In genomic region chrX:27918799-27919198, GRCh38 we compare ENCODE assay signal across 15 cellular contexts.
DNase-seq lines count a peak whose midpoint lies in the region; ATAC-seq and TF ChIP-seq lines count a peak whose summit lies in the region.
"Had no signal": no experiment of that assay in that cellular context is flagged by ENCODE, and none has a peak within 500 bp of the region (broad histone marks: within the 10 kb centered on the region; RNA-seq: fewer than 3 reads in every experiment).

No MANE protein-coding gene starts in this region.

- 0 out of 2 replicates have a peak, but pooled peaks have one; percentile 30 for TF ChIP-seq RAD21 in Ishikawa (IDR thresholded peaks at IDR 0.05; ENCODE audit: low read depth)

- H3K4me3 ChIP-seq in astrocyte of the spinal cord (ENCODE audit: low read depth, low read length) = no peak overlapping the region

- no peak for TF ChIP-seq CTCF in astrocyte of the spinal cord (IDR thresholded peaks at IDR 0.05; ENCODE audit: low read depth, low read length)

- in situ Hi-C loops in ACHN (cut with HindIII; ENCODE audit: low pct_ligation_motif_present, low pct_unique_long_range_greater_than_20kb, low sequenced_read_pairs) (no loop called here), astrocyte of the spinal cord (cut with HindIII; ENCODE audit: low sequenced_read_pairs) (no loop called here)

- DNase-seq in ACHN (peak; percentile 0), astrocyte of the spinal cord (ENCODE audit: low read depth, low spot score) (peak; percentile 28), kidney glomerular epithelial cell (lab: John Stamatoyannopoulos, UW) (peak; percentile 3), NCI-H1930 (lab: John Stamatoyannopoulos, UW) (no peak), NCI-H774 (lab: John Stamatoyannopoulos, UW) (no peak), mesenteric fat pad (ENCODE audit: low spot score) (no peak)
- no peak for DNase-seq in stimulated activated naive CD8-positive, alpha-beta T cell treated with anti-CD3 and anti-CD28 coated beads, Interleukin-15, Interleukin-2, amounts not matched to agents 100 U/mL and 50 U/mL, for 24 hours
- DNase-seq: activated B cell treated with CpG ODN at 0.5 μM for 24 hours; C1 segment of cervical spinal cord; central memory CD4-positive, alpha-beta T cell; NCI-H1436; RPMI8226; stimulated activated CD4-positive, alpha-beta T cell treated with anti-CD3 and anti-CD28 coated beads, Interleukin-12 subunit alpha, Interleukin-12 subunit beta, amount 100 ng/mL, for 4 hours had no signal

- no peak for TF ChIP-seq EP300 in Ishikawa (IDR thresholded peaks at IDR 0.05; ENCODE audit: borderline replicate concordance)

- ATAC-seq in stimulated activated naive CD8-positive, alpha-beta T cell treated with anti-CD3 and anti-CD28 coated beads, Interleukin-15, Interleukin-2, amounts not matched to agents 100 U/mL and 50 U/mL, for 24 hours = no peak
- ATAC-seq: stimulated activated effector memory CD8-positive, alpha-beta T cell treated with anti-CD3 and anti-CD28 coated beads, Interleukin-12 subunit alpha, Interleukin-12 subunit beta, amount 100 ng/mL, for 72 hours had no signal

TF ChIP-seq in Ishikawa, 13 proteins besides CTCF, POLR2A, EP300 and RAD21:
- TF ChIP-seq EGR1 (IDR thresholded peaks at IDR 0.05) (no peak), TCF12 (IDR thresholded peaks at IDR 0.05; ENCODE audit: low read depth) (no peak), REST (IDR thresholded peaks at IDR 0.05; ENCODE audit: low read depth) (no peak), USF1 (IDR thresholded peaks at IDR 0.05) (no peak), FOXM1 (IDR thresholded peaks at IDR 0.05; ENCODE audit: borderline replicate concordance, low read depth) (no peak), ZBTB7A (IDR thresholded peaks at IDR 0.05; ENCODE audit: low read depth) (no peak), TEAD4 (IDR thresholded peaks at IDR 0.05) (no peak), NFIC (IDR thresholded peaks at IDR 0.05) (no peak), CREB1 (IDR thresholded peaks at IDR 0.05; ENCODE audit: low read depth) (no peak), TAF1 (IDR thresholded peaks at IDR 0.05; ENCODE audit: low read depth) (no peak), MAX (IDR thresholded peaks at IDR 0.05) (no peak), CEBPB (IDR thresholded peaks at IDR 0.05) (no peak), YY1 (IDR thresholded peaks at IDR 0.05; ENCODE audit: low read depth) (no peak)
TF ChIP-seq in Ishikawa: peak in this region for 0.

Comparison
In these comparisons a context has a peak if more than half of its experiments do, and no peak if none do; other contexts are left out.
1. DNase-seq: peak in ACHN (single experiment), astrocyte of the spinal cord (single experiment) and kidney glomerular epithelial cell (single experiment); none in NCI-H1930 (0 of 2), stimulated activated naive CD8-positive, alpha-beta T cell treated with anti-CD3 and anti-CD28 coated beads, Interleukin-15, Interleukin-2, amounts not matched to agents 100 U/mL and 50 U/mL, for 24 hours (single experiment), NCI-H774 (single experiment) and mesenteric fat pad (single experiment).